In genomic region chr2:1132328-1132964, GRCh38 we compare ENCODE assay signal across 14 cellular contexts.
DNase-seq lines count a peak whose midpoint lies in the region; ATAC-seq and TF ChIP-seq lines count a peak whose summit lies in the region.
"Had no signal": no experiment of that assay in that cellular context is flagged by ENCODE, and none has a peak within 500 bp of the region (broad histone marks: within the 10 kb centered on the region; RNA-seq: fewer than 3 reads in every experiment).

No MANE protein-coding gene starts in this region.

- H3K4me1 ChIP-seq in HEK293 (ENCODE audit: control insufficient read depth, insufficient read depth, low read length) (no peaks in the 10 kb centered on the region), esophagus squamous epithelium (peaks cover 0 to 14% (median 0%) of the 10 kb centered on the region in 3 donors)
- H3K4me1 ChIP-seq: stomach had no signal

- POLR2A ChIA-PET in HEK293 (lab: Yijun Ruan, JAX): no interaction called here

- H3K9me3 ChIP-seq in HEK293 (ENCODE audit: control insufficient read depth, insufficient read depth, low read depth, low read length) (no peaks in the 10 kb centered on the region), esophagus squamous epithelium (no peaks in the 10 kb centered on the region)
- H3K9me3 ChIP-seq: stomach had no signal

- peaks cover 0 to 3% (median 0%) of the 10 kb centered on the region in 4 donors for H3K27me3 ChIP-seq in esophagus squamous epithelium

- TF ChIP-seq CTCF in HEK293 (tag by site-specific recombination; IDR thresholded peaks at IDR 0.05) (no peak), esophagus squamous epithelium (IDR thresholded peaks at IDR 0.05) (no peak)

- 72 to 76% methylated on average over 14 of the region's 14 CpGs for WGBS in esophagus squamous epithelium, 2 donors

- in situ Hi-C loops in ACHN (cut with HindIII; ENCODE audit: low pct_ligation_motif_present, low pct_unique_long_range_greater_than_20kb, low sequenced_read_pairs): no loop called here

- DNase-seq in NCI-H2081 (lab: John Stamatoyannopoulos, UW) (peak; percentile 75 to 88), activated T-cell treated with anti-CD3 and anti-CD28 coated beads for 48 hours (ENCODE audit: low read depth) (peak; percentile 36), COR-L47 (lab: John Stamatoyannopoulos, UW) (no peak), ACHN (no peak), esophagus squamous epithelium (lab: John Stamatoyannopoulos, UW) (no peak)
- DNase-seq in stimulated activated CD4-positive, alpha-beta T cell treated with anti-CD3 and anti-CD28 coated beads, Interleukin-15, amount 100 ng/mL, for 48 hours (ENCODE audit: low read depth in 2 of 2): peak; percentile 39 to 43
- DNase-seq: CD4-positive, CD25-positive, alpha-beta regulatory T cell; GM23248; NCI-H2227 treated with DMSO at 0.1 percent for 48 hours; stomach had no signal

- no peaks in the 10 kb centered on the region for H3K36me3 ChIP-seq in HEK293 (ENCODE audit: control insufficient read depth in 2 of 2, insufficient read depth in 1 of 2, low read length in 2 of 2)
- no peaks in the 10 kb centered on the region for H3K36me3 ChIP-seq in esophagus squamous epithelium
- H3K36me3 ChIP-seq: stomach had no signal

- no peak for ATAC-seq in HG02610 (IDR thresholded peaks at IDR 0.05; ENCODE audit: unreplicated experiment)
- ATAC-seq: HepG2 had no signal

- no peak overlapping the region for H3K4me3 ChIP-seq in HEK293 (ENCODE audit: low read depth, low read length)
- no peak overlapping the region for H3K4me3 ChIP-seq in esophagus squamous epithelium
- H3K4me3 ChIP-seq: GM23248, SK-N-MC, stomach had no signal

- H3K27ac ChIP-seq in HEK293 (ENCODE audit: extremely low read depth, low read depth, low read length) (no peak overlapping the region), esophagus squamous epithelium (no peak overlapping the region)
- H3K27ac ChIP-seq: GM23248, SK-N-MC, stomach had no signal

- no peak for TF ChIP-seq POLR2A in esophagus squamous epithelium (IDR thresholded peaks at IDR 0.05)

- intact Hi-C loops in esophagus squamous epithelium (cut with DNase I): no loop called here

- CTCF ChIA-PET in HEK293 (lab: Yijun Ruan, JAX): interaction anchor here (1.2 to 1.3 kb wide), 2 partner anchors 8 to 637 kb away, joined by 3 to 8 read pairs; no protein-coding TSS in a partner anchor

TF ChIP-seq in HEK293, 187 proteins besides CTCF, POLR2A, EP300 and RAD21:
- TF ChIP-seq ZNF514 (tag by site-specific recombination; IDR thresholded peaks at IDR 0.05) (no peak), ZFHX2 (tag by site-specific recombination; conservative IDR thresholded peaks at IDR 0.05) (0 out of 2 replicates have a peak, but pooled peaks have one; percentile 23), EGR2 (tag by site-specific recombination; IDR thresholded peaks at IDR 0.05; ENCODE audit: low read depth) (peak; percentile 8; the same call in 1 of the 2 replicates), ZNF132 (tag by site-specific recombination; IDR thresholded peaks at IDR 0.05; ENCODE audit: borderline replicate concordance) (no peak)

Comparison
In these comparisons a context has a peak if more than half of its experiments do, and no peak if none do; other contexts are left out.
1. DNase-seq: peak in NCI-H2081 (2 of 2), activated T-cell treated with anti-CD3 and anti-CD28 coated beads for 48 hours (single experiment) and stimulated activated CD4-positive, alpha-beta T cell treated with anti-CD3 and anti-CD28 coated beads, Interleukin-15, amount 100 ng/mL, for 48 hours (2 of 2); none in COR-L47 (single experiment), ACHN (single experiment) and esophagus squamous epithelium (single experiment).